ENCODE assay signal across 8 cellular contexts in the genomic region with DNA sequence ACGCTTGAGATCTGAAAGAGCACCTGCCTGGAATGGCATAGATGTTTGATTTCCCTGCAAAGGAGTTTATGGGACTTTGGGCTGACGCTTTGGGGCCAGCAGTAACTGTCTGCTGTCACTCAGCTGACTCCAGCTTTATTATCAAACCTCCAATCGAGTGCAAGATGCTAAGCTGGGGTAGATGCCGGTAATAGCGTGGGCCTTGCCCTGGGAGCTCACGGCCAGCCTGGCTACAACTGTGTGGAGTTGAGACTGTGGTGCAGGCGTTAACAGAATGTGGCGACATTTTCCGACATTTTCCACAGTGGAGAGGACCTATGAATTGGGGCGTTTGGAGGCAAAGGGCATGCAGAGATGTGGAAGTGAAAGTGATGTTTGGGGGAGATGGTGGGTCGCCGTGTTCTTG. TPM values are rescaled to one million over a fixed set of nuclear protein-coding genes. Genes with fewer than 3 reads are reported as not detected.
DNase-seq lines count a peak whose midpoint lies in the region; ATAC-seq and TF ChIP-seq lines count a peak whose summit lies in the region.
"Had no signal": no experiment of that assay in that cellular context is flagged by ENCODE, and none has a peak within 500 bp of the region (broad histone marks: within the 10 kb centered on the region; RNA-seq: fewer than 3 reads in every experiment).

No MANE protein-coding gene starts in this region.

- H3K36me3 Mint-ChIP-seq in stimulated activated effector memory CD8-positive, alpha-beta T cell treated with anti-CD3 and anti-CD28 coated beads, Interleukin-12 subunit alpha, Interleukin-12 subunit beta, amount 100 ng/mL, for 72 hours = peaks cover 22% of the 10 kb centered on the region

- no peaks in the 10 kb centered on the region for H3K36me3 ChIP-seq in WERI-Rb-1
- H3K36me3 ChIP-seq: neutrophil had no signal

- 52% methylated on average over 12 of the region's 12 CpGs for WGBS in right cardiac atrium

- H3K9me3 Mint-ChIP-seq in stimulated activated effector memory CD8-positive, alpha-beta T cell treated with anti-CD3 and anti-CD28 coated beads, Interleukin-12 subunit alpha, Interleukin-12 subunit beta, amount 100 ng/mL, for 72 hours = no peaks in the 10 kb centered on the region

- H3K27ac ChIP-seq in WERI-Rb-1 = no peak overlapping the region
- no peak overlapping the region for H3K27ac ChIP-seq in right cardiac atrium (ENCODE audit: low read length)

- TF ChIP-seq CTCF in WERI-Rb-1 (IDR thresholded peaks at IDR 0.05; ENCODE audit: low read depth, low read length) = no peak

- peaks cover 63% of the 10 kb centered on the region for H3K4me1 Mint-ChIP-seq in stimulated activated effector memory CD8-positive, alpha-beta T cell treated with anti-CD3 and anti-CD28 coated beads, Interleukin-12 subunit alpha, Interleukin-12 subunit beta, amount 100 ng/mL, for 72 hours

- CTCF ChIA-PET in HEK293T (lab: Yijun Ruan, JAX) = no interaction called here

- peak overlapping the region; percentile 78 for H3K4me3 ChIP-seq in WERI-Rb-1 (ENCODE audit: low read depth, low read length)
- H3K4me3 ChIP-seq in right cardiac atrium (ENCODE audit: low read length) = peak overlapping the region; percentile 93

- H3K4me1 ChIP-seq in right cardiac atrium (ENCODE audit: control insufficient read depth, insufficient read depth, low read length) = peaks cover 12% of the 10 kb centered on the region

- ATAC-seq in right cardiac atrium (no peak), left colon (no peak)
- no peak for ATAC-seq in stimulated activated effector memory CD8-positive, alpha-beta T cell treated with anti-CD3 and anti-CD28 coated beads, Interleukin-12 subunit alpha, Interleukin-12 subunit beta, amount 100 ng/mL, for 72 hours

- POLR2A ChIA-PET in HEK293T (lab: Yijun Ruan, JAX) = no interaction called here

- no peak for DNase-seq in HEK293T (ENCODE audit: extremely low spot score)
- DNase-seq in WERI-Rb-1 = no peak
- DNase-seq in right cardiac atrium = no peak
- no peak for DNase-seq in stimulated activated effector memory CD8-positive, alpha-beta T cell treated with anti-CD3 and anti-CD28 coated beads, Interleukin-12 subunit alpha, Interleukin-12 subunit beta, amount 100 ng/mL, for 72 hours (ENCODE audit: low spot score in 2 of 2)
- DNase-seq in NCI-H446 (lab: John Stamatoyannopoulos, UW) = no peak
- DNase-seq in stimulated activated CD4-positive, alpha-beta T cell treated with anti-CD3 and anti-CD28 coated beads, Interleukin-1b, Interleukin-23, amount 100 ng/mL, for 48 hours = no peak
- no peak for DNase-seq in left colon

- intact Hi-C loops in right cardiac atrium (cut with DNase I) = no loop called here
- intact Hi-C loops in left colon (cut with DNase I, micrococcal nuclease) = no loop called here

- H3K27me3 ChIP-seq in WERI-Rb-1 (ENCODE audit: insufficient read depth, low read depth, severe bottlenecking) (no peaks in the 10 kb centered on the region), right cardiac atrium (ENCODE audit: control insufficient read depth, insufficient read depth) (no peaks in the 10 kb centered on the region)
- H3K27me3 ChIP-seq: neutrophil had no signal

- peak overlapping the region; percentile 80 for H3K27ac Mint-ChIP-seq in stimulated activated effector memory CD8-positive, alpha-beta T cell treated with anti-CD3 and anti-CD28 coated beads, Interleukin-12 subunit alpha, Interleukin-12 subunit beta, amount 100 ng/mL, for 72 hours

- H3K9me3 ChIP-seq in WERI-Rb-1 (ENCODE audit: severe bottlenecking) (no peaks in the 10 kb centered on the region), right cardiac atrium (ENCODE audit: control insufficient read depth, low read length) (no peaks in the 10 kb centered on the region)
- H3K9me3 ChIP-seq: neutrophil had no signal

- peak overlapping the region; percentile 83 for H3K4me3 Mint-ChIP-seq in stimulated activated effector memory CD8-positive, alpha-beta T cell treated with anti-CD3 and anti-CD28 coated beads, Interleukin-12 subunit alpha, Interleukin-12 subunit beta, amount 100 ng/mL, for 72 hours

TF ChIP-seq in HEK293T, 16 proteins besides CTCF, POLR2A, EP300 and RAD21:
- TF ChIP-seq PKNOX1 (IDR thresholded peaks at IDR 0.05) (peak; percentile 58), ZNF384 (IDR thresholded peaks at IDR 0.05) (no peak)

RNA-seq across cellular contexts. Expression of gene CHST12, which starts 1.3 kb away (rescaled TPM):
- total RNA-seq in right cardiac atrium = 10 to 100 TPM; 16.6 to 19.5 (median 19.4) TPM
- 17.9 TPM for polyA plus RNA-seq in right cardiac atrium
- total RNA-seq in left colon = 10 to 100 TPM; 11.5 to 12.6 TPM

RNA-seq across cellular contexts. Expression of gene EIF3B, which starts 50.1 kb away (rescaled TPM):
- 10 to 100 TPM; 64.9 to 81.7 (median 72.8) TPM for total RNA-seq in right cardiac atrium
- polyA plus RNA-seq in right cardiac atrium = 40.7 TPM
- 100 to 1,000 TPM in 1 of 2 donors, 10 to 100 TPM in 1; 90.4 to 105 TPM for total RNA-seq in left colon
